Comparison of ENCODE assay signal across 16 cellular contexts in the genomic region with DNA sequence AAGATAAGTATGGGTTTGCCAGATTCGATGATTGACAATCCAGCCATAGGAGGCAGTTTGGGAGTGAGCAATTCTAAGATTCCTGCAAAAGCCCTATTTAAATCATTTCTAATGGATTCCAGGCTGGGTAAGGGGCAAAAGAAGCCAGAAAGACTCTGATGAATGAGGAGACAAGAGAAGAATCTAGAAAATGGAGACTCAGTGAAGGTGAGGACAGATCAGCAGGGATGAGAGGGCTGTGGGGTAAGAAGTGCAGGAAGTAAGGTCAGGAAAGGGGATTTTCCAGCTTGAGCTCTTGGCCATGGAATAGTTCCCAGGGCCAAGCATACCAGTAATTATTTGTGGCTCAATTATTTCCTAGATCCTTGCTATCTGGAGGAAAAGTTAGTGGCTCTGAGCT.
DNase-seq lines count a peak whose midpoint lies in the region; ATAC-seq and TF ChIP-seq lines count a peak whose summit lies in the region.
"Had no signal": no experiment of that assay in that cellular context is flagged by ENCODE, and none has a peak within 500 bp of the region (broad histone marks: within the 10 kb centered on the region; RNA-seq: fewer than 3 reads in every experiment).

No MANE protein-coding gene starts in this region.

- H3K9ac ChIP-seq in SK-N-SH = no peak overlapping the region
- H3K9ac ChIP-seq: BLaER1 treated with 17β-estradiol and CSF1 and Interleukin-3, amounts not matched to agents 10 nM and 100 nM had no signal

- H3K9me3 Mint-ChIP-seq in activated CD4-positive, alpha-beta T cell treated with anti-CD3 and anti-CD28 coated beads for 36 hours (ENCODE audit: low read depth) = no peaks in the 10 kb centered on the region

- no peak for TF ChIP-seq EP300 in SK-N-SH (IDR thresholded peaks at IDR 0.05; ENCODE audit: borderline replicate concordance in 1 of 2, low read depth in 1 of 2, low read length in 1 of 2)

- no peak overlapping the region; the same call in 1 of the 2 replicates for H2AFZ ChIP-seq in SK-N-SH (ENCODE audit: low read depth)

- peaks cover 4% of the 10 kb centered on the region for H3F3A ChIP-seq in SK-N-SH (replicated peaks; ENCODE audit: insufficient read depth)

- peaks cover 34% of the 10 kb centered on the region for H3K27me3 Mint-ChIP-seq in activated CD4-positive, alpha-beta T cell treated with anti-CD3 and anti-CD28 coated beads for 36 hours

- 0 out of 2 replicates have a peak overlapping the region, but pooled peaks have one; percentile 20 for H3K4me2 ChIP-seq in SK-N-SH
- H3K4me2 ChIP-seq: BLaER1 treated with 17β-estradiol and CSF1 and Interleukin-3, amounts not matched to agents 10 nM and 100 nM had no signal

- TF ChIP-seq CTCF in SK-N-SH (IDR thresholded peaks at IDR 0.05) = no peak
- TF ChIP-seq CTCF in fibroblast of mammary gland (conservative IDR thresholded peaks at IDR 0.05; ENCODE audit: control insufficient read depth, insufficient read depth, low read depth, low read length) = no peak

- DNase-seq in EL (peak; percentile 77), SK-N-SH (no peak), fibroblast of mammary gland (ENCODE audit: low read depth) (peak; percentile 46), pulmonary artery endothelial cell (ENCODE audit: low read depth, low spot score) (peak; percentile 22), mucosa of gallbladder (ENCODE audit: low spot score) (no peak), T1000 (lab: John Stamatoyannopoulos, UW) (no peak)
- no peak for DNase-seq in activated CD4-positive, alpha-beta T cell treated with anti-CD3 and anti-CD28 coated beads for 36 hours
- DNase-seq: activated CD4-positive, CD25-positive, alpha-beta regulatory T cell treated with anti-CD3 and anti-CD28 coated beads, Interleukin-2, amount 50 U/mL, for 72 hours; activated T-cell treated with anti-CD3 and anti-CD28 coated beads, Interleukin-2, amount 50 U/mL, for 1 hour; effector memory CD4-positive, alpha-beta T cell; H7; NCI-H1092; NCI-H345; SW 1271 had no signal

- peaks cover 9 to 14% of the 10 kb centered on the region in 2 experiments; a peak in 2 of 4 replicates for H3K4me1 ChIP-seq in SK-N-SH (ENCODE audit: control insufficient read depth in 1 of 2, insufficient read depth in 2 of 2, low read depth in 1 of 2, low read length in 1 of 2)
- H3K4me1 ChIP-seq: BLaER1 treated with 17β-estradiol and CSF1 and Interleukin-3, amounts not matched to agents 10 nM and 100 nM had no signal

- no peaks in the 10 kb centered on the region for H3K36me3 Mint-ChIP-seq in activated CD4-positive, alpha-beta T cell treated with anti-CD3 and anti-CD28 coated beads for 36 hours (ENCODE audit: low read depth)

- peak overlapping the region; percentile 1 to 39; a peak in 2 of 4 replicates for H3K27ac ChIP-seq in SK-N-SH (ENCODE audit: low read depth in 2 of 2, low read length in 1 of 2)
- H3K27ac ChIP-seq: BLaER1 treated with 17β-estradiol and CSF1 and Interleukin-3, amounts not matched to agents 10 nM and 100 nM had no signal

- no peak overlapping the region for H3K27ac Mint-ChIP-seq in activated CD4-positive, alpha-beta T cell treated with anti-CD3 and anti-CD28 coated beads for 36 hours

- WGBS in SK-N-SH (ENCODE audit: low lambda C conversion rate) = 94% methylated on average over 1 of the region's 1 CpG

- CTCF ChIA-PET in SK-N-SH (lab: Yijun Ruan, JAX) = no interaction called here
- CTCF ChIA-PET in activated CD4-positive, alpha-beta T cell treated with anti-CD3 and anti-CD28 coated beads for 36 hours (lab: Charles Lee) = interaction anchor here (0.6 to 1.6 kb wide), 2 partner anchors 45 to 53 kb away, joined by 3 to 4 read pairs; no protein-coding TSS in a partner anchor

- H3K36me3 ChIP-seq in SK-N-SH (replicated peaks in 1 of 2; ENCODE audit: control insufficient read depth in 1 of 2, insufficient read depth in 2 of 2, low read length in 1 of 2) = no peaks in the 10 kb centered on the region
- H3K36me3 ChIP-seq: BLaER1 treated with 17β-estradiol and CSF1 and Interleukin-3, amounts not matched to agents 10 nM and 100 nM had no signal

- H3K9me3 ChIP-seq in SK-N-SH = no peaks in the 10 kb centered on the region
- H3K9me3 ChIP-seq: BLaER1 treated with 17β-estradiol and CSF1 and Interleukin-3, amounts not matched to agents 10 nM and 100 nM had no signal

- H3K27me3 ChIP-seq in SK-N-SH (ENCODE audit: insufficient read depth) = no peaks in the 10 kb centered on the region
- H3K27me3 ChIP-seq: BLaER1 treated with 17β-estradiol and CSF1 and Interleukin-3, amounts not matched to agents 10 nM and 100 nM had no signal

- no peak for ATAC-seq in HG02870 (IDR thresholded peaks at IDR 0.05; ENCODE audit: unreplicated experiment)
- ATAC-seq in activated CD4-positive, alpha-beta T cell treated with anti-CD3 and anti-CD28 coated beads for 36 hours = no peak

- no peaks in the 10 kb centered on the region for H3K79me2 ChIP-seq in SK-N-SH (ENCODE audit: insufficient read depth)

- POLR2A ChIA-PET in SK-N-SH (lab: Yijun Ruan, JAX) = no interaction called here
- POLR2A ChIA-PET in activated CD4-positive, alpha-beta T cell treated with anti-CD3 and anti-CD28 coated beads for 36 hours (lab: Charles Lee) = interaction anchor here (0.6 kb wide), 1 partner anchor 12 kb away, joined by 3 read pairs; no protein-coding TSS in a partner anchor

- H3K4me3 ChIP-seq in SK-N-SH (ENCODE audit: low read depth in 2 of 2, low read length in 1 of 2) (no peak overlapping the region), fibroblast of mammary gland (ENCODE audit: control insufficient read depth, low read depth, low read length) (no peak overlapping the region)
- H3K4me3 ChIP-seq: BLaER1 treated with 17β-estradiol and CSF1 and Interleukin-3, amounts not matched to agents 10 nM and 100 nM had no signal

- no peaks in the 10 kb centered on the region for H3K9me2 ChIP-seq in SK-N-SH

- TF ChIP-seq RAD21 in SK-N-SH (IDR thresholded peaks at IDR 0.05; ENCODE audit: low read length) = no peak

- peaks cover 24% of the 10 kb centered on the region for H3K4me1 Mint-ChIP-seq in activated CD4-positive, alpha-beta T cell treated with anti-CD3 and anti-CD28 coated beads for 36 hours

- H4K20me1 ChIP-seq in SK-N-SH (ENCODE audit: insufficient read depth) = no peaks in the 10 kb centered on the region
- H4K20me1 ChIP-seq: BLaER1 treated with 17β-estradiol and CSF1 and Interleukin-3, amounts not matched to agents 10 nM and 100 nM had no signal

- intact Hi-C loops in activated CD4-positive, alpha-beta T cell treated with anti-CD3 and anti-CD28 coated beads for 36 hours (cut with DNase I, micrococcal nuclease) = no loop called here

- H3K4me3 Mint-ChIP-seq in activated CD4-positive, alpha-beta T cell treated with anti-CD3 and anti-CD28 coated beads for 36 hours = no peak overlapping the region

TF ChIP-seq in SK-N-SH, 30 proteins besides CTCF, POLR2A, EP300 and RAD21:
- TF ChIP-seq CHD2 (IDR thresholded peaks at IDR 0.05; ENCODE audit: low read length, partially characterized antibody) = no peak
- TF ChIP-seq RFX5 (IDR thresholded peaks at IDR 0.05; ENCODE audit: low read length) = no peak
- no peak for TF ChIP-seq MEF2A (IDR thresholded peaks at IDR 0.05; ENCODE audit: borderline replicate concordance, low read depth)

Comparison
In these comparisons a context has a peak if more than half of its experiments do, and no peak if none do; other contexts are left out.
1. DNase-seq: peak in EL (single experiment), fibroblast of mammary gland (single experiment) and pulmonary artery endothelial cell (single experiment); none in SK-N-SH (single experiment), mucosa of gallbladder (single experiment), T1000 (single experiment) and activated CD4-positive, alpha-beta T cell treated with anti-CD3 and anti-CD28 coated beads for 36 hours (single experiment).